In the genomic region with DNA sequence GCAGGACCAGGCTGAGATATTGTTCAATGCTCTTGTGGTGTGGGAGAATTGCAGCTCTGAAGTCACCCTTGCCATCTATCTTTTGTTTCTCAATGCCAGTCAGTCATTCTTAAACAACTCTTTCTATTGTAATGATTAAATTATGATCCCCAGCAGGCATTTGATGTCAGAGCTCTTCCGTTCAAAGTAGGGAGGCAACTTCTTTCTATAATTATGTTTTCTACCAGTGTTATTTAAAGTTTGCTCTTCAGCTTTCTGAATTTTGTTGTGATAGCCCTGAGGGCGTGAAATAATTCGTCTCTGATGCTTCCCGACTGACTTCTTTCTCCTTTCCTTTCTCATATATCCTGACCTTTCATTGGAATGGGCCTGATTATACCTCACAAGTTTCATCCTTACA, we compare ENCODE assay signal across 20 cellular contexts.
DNase-seq lines count a peak whose midpoint lies in the region; ATAC-seq, FAIRE-seq and TF ChIP-seq lines count a peak whose summit lies in the region.
"Had no signal": no experiment of that assay in that cellular context is flagged by ENCODE, and none has a peak within 500 bp of the region (broad histone marks: within the 10 kb centered on the region; RNA-seq: fewer than 3 reads in every experiment).

No MANE protein-coding gene starts in this region.

- no peaks in the 10 kb centered on the region for H3K4me1 ChIP-seq in OCI-LY7 (ENCODE audit: insufficient read depth, low read length, poor library complexity, severe bottlenecking)
- H3K4me1 ChIP-seq in Karpas-422 (ENCODE audit: low read length), result peaks cover 7% of the 10 kb centered on the region
- H3K4me1 ChIP-seq: Caco-2 had no signal

- H4K20me1 ChIP-seq in OCI-LY7 (ENCODE audit: insufficient read depth, low read length), result no peaks in the 10 kb centered on the region
- H4K20me1 ChIP-seq in Karpas-422 (ENCODE audit: insufficient read depth, low read depth, low read length), result no peaks in the 10 kb centered on the region

- no TSS peak for BruUV-seq in OCI-LY7 (replicated peaks; lab: Mats Ljungman, UMichigan)

- intact Hi-C loops in OCI-LY7 (cut with micrococcal nuclease; ENCODE audit: unreplicated experiment), result loop anchor here (10.0 kb wide), 1 partner anchor 359 kb away; no protein-coding TSS in a partner anchor

- H3K79me2 ChIP-seq in OCI-LY7 (ENCODE audit: insufficient read depth, low read depth, low read length), result no peaks in the 10 kb centered on the region
- H3K79me2 ChIP-seq in Karpas-422 (ENCODE audit: low read length), result no peaks in the 10 kb centered on the region

- H2AFZ ChIP-seq in OCI-LY7 (ENCODE audit: low read length) (0 out of 2 replicates have a peak overlapping the region, but pooled peaks have one; percentile 36), Karpas-422 (ENCODE audit: low read length) (no peak overlapping the region)

- no peaks in the 10 kb centered on the region for H3K9me3 ChIP-seq in OCI-LY7 (ENCODE audit: low read length)
- H3K9me3 ChIP-seq in SK-N-MC (ENCODE audit: low read depth, low read length), result no peaks in the 10 kb centered on the region
- no peaks in the 10 kb centered on the region for H3K9me3 ChIP-seq in Karpas-422 (ENCODE audit: low read length)
- H3K9me3 ChIP-seq: Caco-2 had no signal

- POLR2A ChIA-PET in OCI-LY7 (lab: Charles Lee), result no interaction called here

- no peak overlapping the region for H3K4me2 ChIP-seq in OCI-LY7 (ENCODE audit: low read length)
- no peak overlapping the region for H3K4me2 ChIP-seq in Karpas-422 (ENCODE audit: low read depth, low read length, poor library complexity, severe bottlenecking)
- H3K4me2 ChIP-seq: GM23338 had no signal

- DNase-seq in D721Med (ENCODE audit: insufficient read length, low spot score) (no peak), OCI-LY7 (ENCODE audit: low spot score) (no peak), SK-N-MC (ENCODE audit: low read depth, low spot score) (no peak), renal cortical epithelial cell (ENCODE audit: low read depth) (peak; percentile 30), Karpas-422 (no peak), DMS79 treated with DMSO at 0.1 percent for 48 hours (lab: John Stamatoyannopoulos, UW) (no peak)
- DNase-seq: C1 segment of cervical spinal cord; Caco-2; CD4-positive, alpha-beta memory T cell; DMS 273 treated with DMSO at 0.1 percent for 48 hours; DMS79; GF-D8; H9; HFFc6 had no signal

- H3K27me3 ChIP-seq in Karpas-422 (ENCODE audit: low read length), result no peaks in the 10 kb centered on the region

- TF ChIP-seq CTCF in D721Med (IDR thresholded peaks at IDR 0.05; ENCODE audit: insufficient read depth, missing control alignments), result no peak
- no peak for TF ChIP-seq CTCF in OCI-LY7 (conservative IDR thresholded peaks at IDR 0.05; ENCODE audit: low read length)

- CTCF ChIA-PET in OCI-LY7 (lab: Charles Lee; ENCODE audit: unreplicated experiment), result no interaction called here

- no peak for ATAC-seq in GM19328 (IDR thresholded peaks at IDR 0.05; ENCODE audit: unreplicated experiment)
- ATAC-seq: GM23338, HCT116 had no signal

- no peak overlapping the region for H3K4me3 ChIP-seq in OCI-LY7 (ENCODE audit: low read depth, low read length, poor library complexity, severe bottlenecking)
- H3K4me3 ChIP-seq in SK-N-MC, result peak overlapping the region; percentile 19
- H3K4me3 ChIP-seq in Karpas-422 (ENCODE audit: low read length), result no peak overlapping the region
- H3K4me3 ChIP-seq: GM23338 had no signal

- H3K9ac ChIP-seq in SK-N-MC (ENCODE audit: insufficient read length), result peak overlapping the region; percentile 20
- H3K9ac ChIP-seq in Karpas-422 (ENCODE audit: low read length), result no peak overlapping the region

- no peaks in the 10 kb centered on the region for H3K9me2 ChIP-seq in OCI-LY7 (ENCODE audit: insufficient read depth, low read length)
- H3K9me2 ChIP-seq in Karpas-422 (replicated peaks; ENCODE audit: insufficient read depth, low read length), result no peaks in the 10 kb centered on the region

- FAIRE-seq in D721Med (lab: Jason Lieb, UNC), result peak; percentile 21
- FAIRE-seq: GM12891, GM18507, GM19239 had no signal

- H3K36me3 ChIP-seq in OCI-LY7 (ENCODE audit: insufficient read depth, low read length) (no peaks in the 10 kb centered on the region), SK-N-MC (ENCODE audit: insufficient read depth, low read length) (no peaks in the 10 kb centered on the region), Karpas-422 (ENCODE audit: insufficient read depth, low read length) (no peaks in the 10 kb centered on the region)

- H3K27ac ChIP-seq in OCI-LY7 (ENCODE audit: low read depth, low read length, poor library complexity, severe bottlenecking) (no peak overlapping the region), SK-N-MC (peak overlapping the region; percentile 69), Karpas-422 (ENCODE audit: low read length) (no peak overlapping the region)
